1 cellular context compared by ENCODE assay signal in the genomic region with DNA sequence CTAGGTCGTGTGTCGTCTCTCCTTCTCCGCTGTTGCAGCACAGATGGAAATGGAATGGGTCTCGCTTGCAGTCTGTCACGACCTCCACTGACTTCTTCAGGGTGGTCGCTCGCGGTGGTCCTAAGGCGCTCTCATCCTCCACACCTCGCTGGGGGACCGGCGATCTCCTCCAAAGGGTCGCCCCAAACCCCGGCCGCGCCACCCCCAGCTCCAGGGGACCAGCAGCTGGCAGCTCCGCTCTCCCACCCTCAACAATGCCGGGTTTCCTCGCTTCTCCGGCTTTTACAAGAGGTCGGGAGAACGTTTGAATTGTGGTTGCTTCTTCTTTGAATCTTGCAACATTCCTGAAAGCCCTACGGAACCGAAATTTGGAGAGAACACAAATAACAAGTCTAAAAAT.
TF ChIP-seq lines count a peak whose summit lies in the region.

No MANE protein-coding gene starts in this region.

TF ChIP-seq in GM23338, 12 proteins besides CTCF, POLR2A, EP300 and RAD21 (continued from another document):
- TF ChIP-seq, protein P1, sequence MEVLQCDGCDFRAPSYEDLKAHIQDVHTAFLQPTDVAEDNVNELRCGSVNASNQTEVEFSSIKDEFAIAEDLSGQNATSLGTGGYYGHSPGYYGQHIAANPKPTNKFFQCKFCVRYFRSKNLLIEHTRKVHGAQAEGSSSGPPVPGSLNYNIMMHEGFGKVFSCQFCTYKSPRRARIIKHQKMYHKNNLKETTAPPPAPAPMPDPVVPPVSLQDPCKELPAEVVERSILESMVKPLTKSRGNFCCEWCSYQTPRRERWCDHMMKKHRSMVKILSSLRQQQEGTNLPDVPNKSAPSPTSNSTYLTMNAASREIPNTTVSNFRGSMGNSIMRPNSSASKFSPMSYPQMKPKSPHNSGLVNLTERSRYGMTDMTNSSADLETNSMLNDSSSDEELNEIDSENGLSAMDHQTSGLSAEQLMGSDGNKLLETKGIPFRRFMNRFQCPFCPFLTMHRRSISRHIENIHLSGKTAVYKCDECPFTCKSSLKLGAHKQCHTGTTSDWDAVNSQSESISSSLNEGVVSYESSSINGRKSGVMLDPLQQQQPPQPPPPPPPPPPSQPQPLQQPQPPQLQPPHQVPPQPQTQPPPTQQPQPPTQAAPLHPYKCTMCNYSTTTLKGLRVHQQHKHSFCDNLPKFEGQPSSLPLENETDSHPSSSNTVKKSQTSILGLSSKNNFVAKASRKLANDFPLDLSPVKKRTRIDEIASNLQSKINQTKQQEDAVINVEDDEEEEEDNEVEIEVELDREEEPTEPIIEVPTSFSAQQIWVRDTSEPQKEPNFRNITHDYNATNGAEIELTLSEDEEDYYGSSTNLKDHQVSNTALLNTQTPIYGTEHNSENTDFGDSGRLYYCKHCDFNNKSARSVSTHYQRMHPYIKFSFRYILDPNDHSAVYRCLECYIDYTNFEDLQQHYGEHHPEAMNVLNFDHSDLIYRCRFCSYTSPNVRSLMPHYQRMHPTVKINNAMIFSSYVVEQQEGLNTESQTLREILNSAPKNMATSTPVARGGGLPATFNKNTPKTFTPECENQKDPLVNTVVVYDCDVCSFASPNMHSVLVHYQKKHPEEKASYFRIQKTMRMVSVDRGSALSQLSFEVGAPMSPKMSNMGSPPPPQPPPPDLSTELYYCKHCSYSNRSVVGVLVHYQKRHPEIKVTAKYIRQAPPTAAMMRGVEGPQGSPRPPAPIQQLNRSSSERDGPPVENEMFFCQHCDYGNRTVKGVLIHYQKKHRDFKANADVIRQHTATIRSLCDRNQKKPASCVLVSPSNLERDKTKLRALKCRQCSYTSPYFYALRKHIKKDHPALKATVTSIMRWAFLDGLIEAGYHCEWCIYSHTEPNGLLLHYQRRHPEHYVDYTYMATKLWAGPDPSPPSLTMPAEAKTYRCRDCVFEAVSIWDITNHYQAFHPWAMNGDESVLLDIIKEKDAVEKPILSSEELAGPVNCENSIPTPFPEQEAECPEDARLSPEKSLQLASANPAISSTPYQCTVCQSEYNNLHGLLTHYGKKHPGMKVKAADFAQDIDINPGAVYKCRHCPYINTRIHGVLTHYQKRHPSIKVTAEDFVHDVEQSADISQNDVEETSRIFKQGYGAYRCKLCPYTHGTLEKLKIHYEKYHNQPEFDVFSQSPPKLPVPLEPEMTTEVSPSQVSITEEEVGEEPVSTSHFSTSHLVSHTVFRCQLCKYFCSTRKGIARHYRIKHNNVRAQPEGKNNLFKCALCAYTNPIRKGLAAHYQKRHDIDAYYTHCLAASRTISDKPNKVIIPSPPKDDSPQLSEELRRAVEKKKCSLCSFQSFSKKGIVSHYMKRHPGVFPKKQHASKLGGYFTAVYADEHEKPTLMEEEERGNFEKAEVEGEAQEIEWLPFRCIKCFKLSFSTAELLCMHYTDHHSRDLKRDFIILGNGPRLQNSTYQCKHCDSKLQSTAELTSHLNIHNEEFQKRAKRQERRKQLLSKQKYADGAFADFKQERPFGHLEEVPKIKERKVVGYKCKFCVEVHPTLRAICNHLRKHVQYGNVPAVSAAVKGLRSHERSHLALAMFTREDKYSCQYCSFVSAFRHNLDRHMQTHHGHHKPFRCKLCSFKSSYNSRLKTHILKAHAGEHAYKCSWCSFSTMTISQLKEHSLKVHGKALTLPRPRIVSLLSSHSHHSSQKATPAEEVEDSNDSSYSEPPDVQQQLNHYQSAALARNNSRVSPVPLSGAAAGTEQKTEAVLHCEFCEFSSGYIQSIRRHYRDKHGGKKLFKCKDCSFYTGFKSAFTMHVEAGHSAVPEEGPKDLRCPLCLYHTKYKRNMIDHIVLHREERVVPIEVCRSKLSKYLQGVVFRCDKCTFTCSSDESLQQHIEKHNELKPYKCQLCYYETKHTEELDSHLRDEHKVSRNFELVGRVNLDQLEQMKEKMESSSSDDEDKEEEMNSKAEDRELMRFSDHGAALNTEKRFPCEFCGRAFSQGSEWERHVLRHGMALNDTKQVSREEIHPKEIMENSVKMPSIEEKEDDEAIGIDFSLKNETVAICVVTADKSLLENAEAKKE (CRISPR knock-in tag; IDR thresholded peaks at IDR 0.05), result no peak
- no peak for TF ChIP-seq ZNF331 (CRISPR knock-in tag; IDR thresholded peaks at IDR 0.05; ENCODE audit: low read depth)
- TF ChIP-seq, protein P2, sequence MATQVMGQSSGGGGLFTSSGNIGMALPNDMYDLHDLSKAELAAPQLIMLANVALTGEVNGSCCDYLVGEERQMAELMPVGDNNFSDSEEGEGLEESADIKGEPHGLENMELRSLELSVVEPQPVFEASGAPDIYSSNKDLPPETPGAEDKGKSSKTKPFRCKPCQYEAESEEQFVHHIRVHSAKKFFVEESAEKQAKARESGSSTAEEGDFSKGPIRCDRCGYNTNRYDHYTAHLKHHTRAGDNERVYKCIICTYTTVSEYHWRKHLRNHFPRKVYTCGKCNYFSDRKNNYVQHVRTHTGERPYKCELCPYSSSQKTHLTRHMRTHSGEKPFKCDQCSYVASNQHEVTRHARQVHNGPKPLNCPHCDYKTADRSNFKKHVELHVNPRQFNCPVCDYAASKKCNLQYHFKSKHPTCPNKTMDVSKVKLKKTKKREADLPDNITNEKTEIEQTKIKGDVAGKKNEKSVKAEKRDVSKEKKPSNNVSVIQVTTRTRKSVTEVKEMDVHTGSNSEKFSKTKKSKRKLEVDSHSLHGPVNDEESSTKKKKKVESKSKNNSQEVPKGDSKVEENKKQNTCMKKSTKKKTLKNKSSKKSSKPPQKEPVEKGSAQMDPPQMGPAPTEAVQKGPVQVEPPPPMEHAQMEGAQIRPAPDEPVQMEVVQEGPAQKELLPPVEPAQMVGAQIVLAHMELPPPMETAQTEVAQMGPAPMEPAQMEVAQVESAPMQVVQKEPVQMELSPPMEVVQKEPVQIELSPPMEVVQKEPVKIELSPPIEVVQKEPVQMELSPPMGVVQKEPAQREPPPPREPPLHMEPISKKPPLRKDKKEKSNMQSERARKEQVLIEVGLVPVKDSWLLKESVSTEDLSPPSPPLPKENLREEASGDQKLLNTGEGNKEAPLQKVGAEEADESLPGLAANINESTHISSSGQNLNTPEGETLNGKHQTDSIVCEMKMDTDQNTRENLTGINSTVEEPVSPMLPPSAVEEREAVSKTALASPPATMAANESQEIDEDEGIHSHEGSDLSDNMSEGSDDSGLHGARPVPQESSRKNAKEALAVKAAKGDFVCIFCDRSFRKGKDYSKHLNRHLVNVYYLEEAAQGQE (IDR thresholded peaks at IDR 0.05; ENCODE audit: unreplicated experiment), result no peak
- TF ChIP-seq EZH2phosphoT487 (IDR thresholded peaks at IDR 0.05; ENCODE audit: unreplicated experiment), result no peak
- no peak for TF ChIP-seq STAT1 (IDR thresholded peaks at IDR 0.05; ENCODE audit: unreplicated experiment)
